26 cellular contexts compared by ENCODE assay signal in genomic region chr21:46557919-46558392, GRCh38. TPM values are rescaled to one million over a fixed set of nuclear protein-coding genes. Genes with fewer than 3 reads are reported as not detected.
A peak's percentile ranks its signal among the peaks of the same experiment; 100 is the strongest.
DNase-seq lines count a peak whose midpoint lies in the region; ATAC-seq and TF ChIP-seq lines count a peak whose summit lies in the region.
"Had no signal": no experiment of that assay in that cellular context is flagged by ENCODE, and none has a peak within 500 bp of the region (broad histone marks: within the 10 kb centered on the region; RNA-seq: fewer than 3 reads in every experiment).

No MANE protein-coding gene starts in this region.

- POLR2A ChIA-PET in CD4-positive, alpha-beta T cell (lab: Charles Lee), result interaction anchor here (1.2 to 8.0 kb wide), 4 partner anchors 9 to 99 kb away, joined by 3 to 114 read pairs (median 6); partner anchors contain the start of genes DIP2A and PRMT2
- POLR2A ChIA-PET in CD8-positive, alpha-beta T cell (lab: Charles Lee), result interaction anchor here (1.0 to 10.1 kb wide), 7 partner anchors 8 to 86 kb away, joined by 3 to 115 read pairs (median 5); partner anchors contain the start of gene PRMT2
- POLR2A ChIA-PET in naive thymus-derived CD4-positive, alpha-beta T cell (lab: Charles Lee), result interaction anchor here (0.5 to 10.3 kb wide), 10 partner anchors 9 to 90 kb away, joined by 3 to 219 read pairs (median 7); partner anchors contain the start of gene PRMT2

- no peak overlapping the region for H3K4me3 Mint-ChIP-seq in CD4-positive, alpha-beta T cell
- no peak overlapping the region for H3K4me3 Mint-ChIP-seq in CD8-positive, alpha-beta T cell
- H3K4me3 Mint-ChIP-seq in central memory CD8-positive, alpha-beta T cell, result no peak overlapping the region
- peak overlapping the region in 4 of 10 donors; percentile 21 to 90 (median 33) for H3K4me3 Mint-ChIP-seq in naive thymus-derived CD4-positive, alpha-beta T cell
- H3K4me3 Mint-ChIP-seq: HFFc6, nephron progenitor cell had no signal

- in situ Hi-C loops in GM13977 (cut with MboI; ENCODE audit: low pct_unique_long_range_greater_than_20kb, low sequenced_read_pairs, unreplicated experiment), result no loop called here

- peak overlapping the region; percentile 95 for H3K27ac Mint-ChIP-seq in CD4-positive, alpha-beta T cell
- peak overlapping the region; percentile 97 for H3K27ac Mint-ChIP-seq in CD8-positive, alpha-beta T cell
- H3K27ac Mint-ChIP-seq in central memory CD8-positive, alpha-beta T cell (ENCODE audit: low read depth), result peak overlapping the region; percentile 95
- peak overlapping the region; percentile 5 to 99 (median 97) for H3K27ac Mint-ChIP-seq in naive thymus-derived CD4-positive, alpha-beta T cell
- H3K27ac Mint-ChIP-seq: HFFc6, nephron progenitor cell had no signal

- H3K4me1 ChIP-seq in CD8-positive, alpha-beta T cell (ENCODE audit: insufficient read depth, low read length), result peaks cover 96% of the 10 kb centered on the region
- peaks cover 49 to 91% of the 10 kb centered on the region in 2 donors for H3K4me1 ChIP-seq in naive thymus-derived CD4-positive, alpha-beta T cell (ENCODE audit: control insufficient read depth in 2 of 2, insufficient read depth in 2 of 2, low read length in 2 of 2)
- H3K4me1 ChIP-seq: right lobe of liver, tibial nerve had no signal

- TF ChIP-seq CTCF in CD4-positive, alpha-beta T cell (IDR thresholded peaks at IDR 0.05), result no peak
- TF ChIP-seq CTCF in CD8-positive, alpha-beta T cell (IDR thresholded peaks at IDR 0.05), result no peak
- no peak for TF ChIP-seq CTCF in GM13977 (IDR thresholded peaks at IDR 0.05; ENCODE audit: extremely low read depth, insufficient read depth, missing control alignments)

- no peaks in the 10 kb centered on the region for H3K27me3 ChIP-seq in CD4-positive, alpha-beta T cell (ENCODE audit: control insufficient read depth, insufficient read depth, low read length)
- H3K27me3 ChIP-seq in CD8-positive, alpha-beta T cell (ENCODE audit: insufficient read depth, low read length), result no peaks in the 10 kb centered on the region
- no peaks in the 10 kb centered on the region for H3K27me3 ChIP-seq in naive thymus-derived CD4-positive, alpha-beta T cell (ENCODE audit: control insufficient read depth in 2 of 2, insufficient read depth in 2 of 2, low read length in 2 of 2)
- H3K27me3 ChIP-seq: body of pancreas, heart left ventricle, right lobe of liver, tibial nerve had no signal

- intact Hi-C loops in CD4-positive, alpha-beta T cell (cut with DNase I, micrococcal nuclease), result no loop called here
- intact Hi-C loops in CD8-positive, alpha-beta T cell (cut with DNase I, micrococcal nuclease), result loop anchor here in 1 of 2 experiments (2.0 kb wide), 1 partner anchor 77 kb away; the partner anchor contains the start of gene PRMT2
- intact Hi-C loops in naive thymus-derived CD4-positive, alpha-beta T cell (cut with micrococcal nuclease), result loop anchor here (2.0 to 5.0 kb wide), 3 partner anchors 79 to 331 kb away; partner anchors contain the start of genes LSS (in 1 of the 2) and PCNT (in 1 of the 2)

- H3K27ac ChIP-seq in CD4-positive, alpha-beta T cell (ENCODE audit: low read depth, low read length), result peak overlapping the region; percentile 84
- H3K27ac ChIP-seq in CD8-positive, alpha-beta T cell (ENCODE audit: low read depth, low read length), result peak overlapping the region; percentile 67
- H3K27ac ChIP-seq in naive thymus-derived CD4-positive, alpha-beta T cell (ENCODE audit: low read depth, low read length), result peak overlapping the region; percentile 84
- H3K27ac ChIP-seq: body of pancreas, right lobe of liver, tibial nerve had no signal

- H3K36me3 ChIP-seq in CD8-positive, alpha-beta T cell (ENCODE audit: insufficient read depth, low read length), result peaks cover 25% of the 10 kb centered on the region
- peaks cover 0 to 49% (median 5%) of the 10 kb centered on the region in 3 experiments for H3K36me3 ChIP-seq in naive thymus-derived CD4-positive, alpha-beta T cell (ENCODE audit: control insufficient read depth in 2 of 3, insufficient read depth in 3 of 3, low read length in 3 of 3)

- H3K36me3 Mint-ChIP-seq in CD4-positive, alpha-beta T cell (ENCODE audit: low read depth), result peaks cover 86% of the 10 kb centered on the region
- H3K36me3 Mint-ChIP-seq in CD8-positive, alpha-beta T cell, result peaks cover 66% of the 10 kb centered on the region
- peaks cover 13% of the 10 kb centered on the region for H3K36me3 Mint-ChIP-seq in central memory CD8-positive, alpha-beta T cell (ENCODE audit: insufficient read depth)
- peaks cover 15 to 62% (median 47%) of the 10 kb centered on the region in 5 donors for H3K36me3 Mint-ChIP-seq in naive thymus-derived CD4-positive, alpha-beta T cell

- H3K4me1 Mint-ChIP-seq in CD4-positive, alpha-beta T cell (ENCODE audit: low read depth), result peaks cover 79% of the 10 kb centered on the region
- peaks cover 89% of the 10 kb centered on the region for H3K4me1 Mint-ChIP-seq in CD8-positive, alpha-beta T cell (ENCODE audit: low read depth)
- H3K4me1 Mint-ChIP-seq in central memory CD8-positive, alpha-beta T cell, result peaks cover 20% of the 10 kb centered on the region
- peaks cover 42 to 95% (median 79%) of the 10 kb centered on the region in 7 donors for H3K4me1 Mint-ChIP-seq in naive thymus-derived CD4-positive, alpha-beta T cell

- CTCF ChIA-PET in CD4-positive, alpha-beta T cell (lab: Charles Lee), result interaction anchor here (1.0 to 1.2 kb wide), 2 partner anchors 20 to 82 kb away, joined by 4 read pairs; no protein-coding TSS in a partner anchor
- CTCF ChIA-PET in CD8-positive, alpha-beta T cell (lab: Charles Lee), result interaction anchor here (0.9 to 5.6 kb wide), 3 partner anchors 11 to 77 kb away, joined by 3 to 48 read pairs (median 9); partner anchors contain the start of gene PRMT2
- CTCF ChIA-PET in naive thymus-derived CD4-positive, alpha-beta T cell (lab: Charles Lee), result interaction anchor here (1.2 to 1.4 kb wide), 2 partner anchors 75 to 79 kb away, joined by 4 to 6 read pairs; no protein-coding TSS in a partner anchor

- no peak overlapping the region for H3K4me3 ChIP-seq in CD8-positive, alpha-beta T cell (ENCODE audit: low read depth, low read length)
- H3K4me3 ChIP-seq in naive thymus-derived CD4-positive, alpha-beta T cell (ENCODE audit: low read length), result no peak overlapping the region
- H3K4me3 ChIP-seq: body of pancreas, heart left ventricle, right lobe of liver, tibial nerve had no signal

- no peaks in the 10 kb centered on the region for H3K9me3 Mint-ChIP-seq in CD4-positive, alpha-beta T cell
- H3K9me3 Mint-ChIP-seq in CD8-positive, alpha-beta T cell, result no peaks in the 10 kb centered on the region
- no peaks in the 10 kb centered on the region for H3K9me3 Mint-ChIP-seq in central memory CD8-positive, alpha-beta T cell
- H3K9me3 Mint-ChIP-seq in naive thymus-derived CD4-positive, alpha-beta T cell, result peaks cover 0 to 4% (median 0%) of the 10 kb centered on the region in 11 donors
- H3K9me3 Mint-ChIP-seq: HFFc6; nephron progenitor cell; stimulated activated naive CD8-positive, alpha-beta T cell treated with anti-CD3 and anti-CD28 coated beads, Interleukin-15, amount 100 ng/mL, for 72 hours had no signal

- ATAC-seq in CD4-positive, alpha-beta T cell (ENCODE audit: poor library complexity), result no peak
- no peak for ATAC-seq in CD8-positive, alpha-beta T cell
- no peak for ATAC-seq in central memory CD8-positive, alpha-beta T cell (replicated peaks; ENCODE audit: extremely low read depth, poor library complexity, severe bottlenecking)
- ATAC-seq in naive thymus-derived CD4-positive, alpha-beta T cell, result no peak
- ATAC-seq: activated CD4-positive, CD25-positive, alpha-beta regulatory T cell treated with anti-CD3 and anti-CD28 coated beads, Interleukin-2, amount 50 U/mL, for 24 hours; body of pancreas; heart left ventricle; left cardiac atrium; Panc1; right lobe of liver; stimulated activated naive CD8-positive, alpha-beta T cell treated with anti-CD3 and anti-CD28 coated beads, Interleukin-15, amount 100 ng/mL, for 72 hours had no signal

- H3K9me3 ChIP-seq in CD4-positive, alpha-beta T cell (ENCODE audit: control insufficient read depth, low read length), result no peaks in the 10 kb centered on the region
- no peaks in the 10 kb centered on the region for H3K9me3 ChIP-seq in CD8-positive, alpha-beta T cell (ENCODE audit: low read length)
- H3K9me3 ChIP-seq in naive thymus-derived CD4-positive, alpha-beta T cell (ENCODE audit: control insufficient read depth in 2 of 3, low read length in 3 of 3), result no peaks in the 10 kb centered on the region
- H3K9me3 ChIP-seq: body of pancreas, heart left ventricle, right lobe of liver, tibial nerve had no signal

- no peak for DNase-seq in CD4-positive, alpha-beta T cell
- peak in 1 of 7 experiments; percentile 10 for DNase-seq in CD8-positive, alpha-beta T cell
- DNase-seq in central memory CD8-positive, alpha-beta T cell (ENCODE audit: low spot score in 2 of 2), result no peak
- DNase-seq in naive thymus-derived CD4-positive, alpha-beta T cell, result no peak
- DNase-seq in HK-2 (ENCODE audit: unreplicated experiment) (no peak), HUDEP-2 (lab: John Stamatoyannopoulos, UW; ENCODE audit: unreplicated experiment in 76 of 76) (no peak), GM13977 (ENCODE audit: low spot score) (no peak)
- DNase-seq: body of pancreas; effector CD4-positive, alpha-beta T cell; heart left ventricle; HFFc6; KBM-7; left cardiac atrium; midbrain; MM.1S; NCI-H1436; NCI-H446 treated with DMSO at 0.1 percent for 48 hours; nephron progenitor cell; stimulated activated naive CD8-positive, alpha-beta T cell treated with anti-CD3 and anti-CD28 coated beads, Interleukin-15, amount 100 ng/mL, for 72 hours had no signal

- H3K27me3 Mint-ChIP-seq in CD4-positive, alpha-beta T cell, result no peaks in the 10 kb centered on the region
- H3K27me3 Mint-ChIP-seq in CD8-positive, alpha-beta T cell (ENCODE audit: low read depth), result no peaks in the 10 kb centered on the region
- H3K27me3 Mint-ChIP-seq in central memory CD8-positive, alpha-beta T cell, result no peaks in the 10 kb centered on the region
- no peaks in the 10 kb centered on the region for H3K27me3 Mint-ChIP-seq in naive thymus-derived CD4-positive, alpha-beta T cell
- H3K27me3 Mint-ChIP-seq: stimulated activated naive CD8-positive, alpha-beta T cell treated with anti-CD3 and anti-CD28 coated beads, Interleukin-15, amount 100 ng/mL, for 72 hours had no signal

RNA-seq across cellular contexts. Expression of gene S100B, which starts 46.9 kb away (rescaled TPM):
- under 1 TPM; 0.47 to 0.52 TPM for total RNA-seq in CD4-positive, alpha-beta T cell
- 10 to 100 TPM; 26.9 to 27.1 TPM for total RNA-seq in CD8-positive, alpha-beta T cell
- total RNA-seq in naive thymus-derived CD4-positive, alpha-beta T cell, result 1 to 10 TPM in 1 of 5 experiments, under 1 TPM in 4; 0.27 to 2.3 (median 0.95) TPM
- 1 to 10 TPM; 1.1 to 7.0 TPM for polyA plus RNA-seq in naive thymus-derived CD4-positive, alpha-beta T cell
- total RNA-seq: chondrocyte, epithelial cell of proximal tubule, fibroblast of villous mesenchyme, HFFc6 had no signal

Comparison
In these comparisons a context has a peak if more than half of its experiments do, and no peak if none do; other contexts are left out.
1. RNA of gene S100B, which starts 46.9 kb away (total RNA-seq): 26.9 to 27.1 TPM in CD8-positive, alpha-beta T cell; 0.27 to 2.3 TPM in naive thymus-derived CD4-positive, alpha-beta T cell and 0.47 to 0.52 TPM in CD4-positive, alpha-beta T cell; every median in the first group is over 4 times any median in the second.
2. intact Hi-C loops: an anchor here in naive thymus-derived CD4-positive, alpha-beta T cell (2.0 to 5.0 kb wide); none called in CD4-positive, alpha-beta T cell.
3. Peak in every context shown above with its lines, with median percentiles within 50 percentile points of each other: H3K27ac ChIP-seq and H3K27ac Mint-ChIP-seq.